ENCODE assay signal across 11 cellular contexts in the genomic region with DNA sequence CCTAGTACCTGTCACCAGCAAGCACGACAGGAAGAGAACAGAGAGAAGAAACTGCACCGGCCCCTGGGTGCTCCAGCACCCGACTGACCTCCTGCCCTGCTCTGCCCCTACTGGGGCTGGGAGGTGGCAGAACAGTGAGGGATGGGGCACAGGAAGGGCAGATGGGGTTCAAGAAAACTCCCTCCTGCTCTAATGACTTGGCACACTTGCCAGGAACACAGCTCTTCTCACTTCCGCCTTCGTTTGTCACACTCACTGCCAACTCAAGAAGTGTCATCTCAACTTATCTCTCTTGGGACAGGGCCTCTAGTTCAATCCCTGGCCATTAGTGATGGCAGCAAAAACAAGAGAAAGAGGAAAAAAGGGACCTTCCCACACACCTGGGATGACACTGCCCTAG. TPM values are rescaled to one million over a fixed set of nuclear protein-coding genes. Genes with fewer than 3 reads are reported as not detected.
DNase-seq lines count a peak whose midpoint lies in the region; ATAC-seq and TF ChIP-seq lines count a peak whose summit lies in the region.
"Had no signal": no experiment of that assay in that cellular context is flagged by ENCODE, and none has a peak within 500 bp of the region (broad histone marks: within the 10 kb centered on the region; RNA-seq: fewer than 3 reads in every experiment).

No MANE protein-coding gene starts in this region.

- peak overlapping the region; percentile 47 for H3K27ac ChIP-seq in HL-60 (replicated peaks)
- H3K27ac ChIP-seq: 22Rv1, parathyroid adenoma had no signal

- intact Hi-C loops in activated CD4-positive, alpha-beta T cell treated with anti-CD3 and anti-CD28 coated beads for 36 hours (cut with DNase I, micrococcal nuclease), result loop anchor here (1.0 kb wide), 2 partner anchors 67 to 70 kb away; a partner anchor contains a TSS
- intact Hi-C loops in sciatic nerve (cut with DNase I), result loop anchor here (10.0 kb wide), 1 partner anchor 72 kb away; a partner anchor contains a TSS

- no peak overlapping the region for H3K4me3 Mint-ChIP-seq in activated CD4-positive, alpha-beta T cell treated with anti-CD3 and anti-CD28 coated beads for 36 hours
- H3K4me3 Mint-ChIP-seq in activated naive CD4-positive, alpha-beta T cell treated with anti-CD3 and anti-CD28 coated beads, Interleukin-2, amount 50 U/mL, for 24 hours, result no peak overlapping the region

- peaks cover 62% of the 10 kb centered on the region for H3K36me3 Mint-ChIP-seq in activated CD4-positive, alpha-beta T cell treated with anti-CD3 and anti-CD28 coated beads for 36 hours (ENCODE audit: low read depth)
- peaks cover 24% of the 10 kb centered on the region for H3K36me3 Mint-ChIP-seq in activated naive CD4-positive, alpha-beta T cell treated with anti-CD3 and anti-CD28 coated beads, Interleukin-2, amount 50 U/mL, for 24 hours

- POLR2A ChIA-PET in activated CD4-positive, alpha-beta T cell treated with anti-CD3 and anti-CD28 coated beads for 36 hours (lab: Charles Lee), result interaction anchor here (0.7 to 1.1 kb wide), 3 partner anchors 47 to 83 kb away, joined by 3 to 6 read pairs (median 3); a partner anchor contains a TSS

- H3K9me3 Mint-ChIP-seq in activated CD4-positive, alpha-beta T cell treated with anti-CD3 and anti-CD28 coated beads for 36 hours (ENCODE audit: low read depth), result no peaks in the 10 kb centered on the region
- H3K9me3 Mint-ChIP-seq in activated naive CD4-positive, alpha-beta T cell treated with anti-CD3 and anti-CD28 coated beads, Interleukin-2, amount 50 U/mL, for 24 hours, result no peaks in the 10 kb centered on the region

- peaks cover 85% of the 10 kb centered on the region for H3K4me1 Mint-ChIP-seq in activated CD4-positive, alpha-beta T cell treated with anti-CD3 and anti-CD28 coated beads for 36 hours
- peaks cover 65% of the 10 kb centered on the region for H3K4me1 Mint-ChIP-seq in activated naive CD4-positive, alpha-beta T cell treated with anti-CD3 and anti-CD28 coated beads, Interleukin-2, amount 50 U/mL, for 24 hours

- H3K4me3 ChIP-seq in HL-60 (replicated peaks; ENCODE audit: insufficient read depth, low read length), result no peak overlapping the region

- TF ChIP-seq CTCF in HL-60 (IDR thresholded peaks at IDR 0.05; ENCODE audit: insufficient read depth, low read length), result no peak

- H3K27me3 ChIP-seq in HL-60 (ENCODE audit: insufficient read depth, poor library complexity, severe bottlenecking), result no peaks in the 10 kb centered on the region

- CTCF ChIA-PET in activated CD4-positive, alpha-beta T cell treated with anti-CD3 and anti-CD28 coated beads for 36 hours (lab: Charles Lee), result interaction anchor here (0.7 to 10.6 kb wide), 11 partner anchors 13 to 305 kb away, joined by 3 to 172 read pairs (median 4); a partner anchor contains a TSS

- H3K27ac Mint-ChIP-seq in activated CD4-positive, alpha-beta T cell treated with anti-CD3 and anti-CD28 coated beads for 36 hours, result peak overlapping the region; percentile 85
- H3K27ac Mint-ChIP-seq in activated naive CD4-positive, alpha-beta T cell treated with anti-CD3 and anti-CD28 coated beads, Interleukin-2, amount 50 U/mL, for 24 hours, result peak overlapping the region; percentile 35

- no peak for ATAC-seq in activated CD4-positive, alpha-beta T cell treated with anti-CD3 and anti-CD28 coated beads for 36 hours
- ATAC-seq in sciatic nerve (peak; percentile 9), HG03097 (IDR thresholded peaks at IDR 0.05; ENCODE audit: low FRiP score, unreplicated experiment) (no peak)

- no peak for DNase-seq in activated CD4-positive, alpha-beta T cell treated with anti-CD3 and anti-CD28 coated beads for 36 hours
- no peak for DNase-seq in activated CD4-positive, alpha-beta T cell treated with anti-CD3 and anti-CD28 coated beads, Interleukin-2, amount 50 U/mL, for 4 hours
- DNase-seq in HL-60 (ENCODE audit: low read depth in 1 of 2, low spot score in 1 of 2) (peak; percentile 30 to 54), sciatic nerve (ENCODE audit: low spot score) (no peak), NCI-H446 (lab: John Stamatoyannopoulos, UW) (no peak), GOT3 (lab: John Stamatoyannopoulos, UW) (no peak)
- DNase-seq: NCI-H1105 treated with DMSO at 0.1 percent for 48 hours had no signal

- no peaks in the 10 kb centered on the region for H3K27me3 Mint-ChIP-seq in activated CD4-positive, alpha-beta T cell treated with anti-CD3 and anti-CD28 coated beads for 36 hours
- no peaks in the 10 kb centered on the region for H3K27me3 Mint-ChIP-seq in activated naive CD4-positive, alpha-beta T cell treated with anti-CD3 and anti-CD28 coated beads, Interleukin-2, amount 50 U/mL, for 24 hours

RNA-seq across cellular contexts. Expression of a gene that starts 42.7 kb away (rescaled TPM):
- 10 to 100 TPM; 46.6 to 49.0 TPM for total RNA-seq in activated CD4-positive, alpha-beta T cell treated with anti-CD3 and anti-CD28 coated beads for 36 hours
- 38.2 TPM for total RNA-seq in sciatic nerve

Comparison
In these comparisons a context has a peak if more than half of its experiments do, and no peak if none do; other contexts are left out.
1. DNase-seq: peak in HL-60 (2 of 2); none in activated CD4-positive, alpha-beta T cell treated with anti-CD3 and anti-CD28 coated beads for 36 hours (single experiment), activated CD4-positive, alpha-beta T cell treated with anti-CD3 and anti-CD28 coated beads, Interleukin-2, amount 50 U/mL, for 4 hours (0 of 2), sciatic nerve (single experiment), NCI-H446 (0 of 2) and GOT3 (single experiment).